ENCODE assay signal across 8 cellular contexts in the genomic region with DNA sequence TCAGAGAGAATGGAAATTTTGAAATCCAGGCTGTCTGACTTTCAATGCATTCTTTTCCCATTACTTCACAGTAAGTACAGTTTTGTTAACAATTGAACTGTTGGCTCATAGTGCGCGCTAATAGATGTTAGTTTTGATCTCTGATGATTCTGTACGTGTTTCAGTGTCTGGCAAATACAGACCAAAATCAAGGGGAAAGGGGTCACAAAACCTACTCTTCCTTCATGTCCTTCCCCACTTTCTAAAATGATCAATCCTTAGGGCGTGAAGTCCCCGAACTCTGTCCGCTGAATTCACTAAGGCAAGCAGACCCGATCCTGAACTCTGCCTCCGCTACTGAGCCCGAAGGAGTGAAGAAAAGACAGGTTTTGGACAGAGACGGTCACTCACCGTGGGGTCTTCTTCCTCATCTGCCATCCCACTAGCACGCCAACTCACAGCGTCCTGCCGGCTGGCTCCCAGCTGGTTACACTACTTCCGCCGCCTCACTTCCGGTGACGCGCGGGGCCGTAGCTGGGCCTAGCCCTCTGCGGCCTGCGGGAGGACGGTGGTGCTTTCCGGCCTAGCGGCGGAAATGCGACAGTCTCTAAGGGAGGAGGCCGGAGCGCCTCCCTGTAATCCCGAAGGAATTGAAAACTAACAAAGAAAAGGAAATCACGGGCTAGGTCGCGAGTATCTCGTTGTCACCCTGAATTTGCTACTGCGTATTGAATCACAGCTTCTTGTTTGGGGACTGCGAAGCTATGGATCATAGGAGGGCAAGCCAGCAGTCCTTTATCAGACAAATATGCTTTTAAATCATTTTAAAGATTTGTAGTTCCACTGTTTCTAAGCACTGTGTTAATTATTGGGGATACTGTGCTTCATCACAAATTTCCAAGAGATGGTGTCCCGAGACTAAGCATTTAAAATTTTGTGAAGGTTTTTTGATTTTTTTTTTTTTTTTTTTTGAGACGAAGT.
A peak's percentile ranks its signal among the peaks of the same experiment; 100 is the strongest.
DNase-seq lines count a peak whose midpoint lies in the region; ATAC-seq and TF ChIP-seq lines count a peak whose summit lies in the region.

A gene with protein sequence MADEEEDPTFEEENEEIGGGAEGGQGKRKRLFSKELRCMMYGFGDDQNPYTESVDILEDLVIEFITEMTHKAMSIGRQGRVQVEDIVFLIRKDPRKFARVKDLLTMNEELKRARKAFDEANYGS (minus strand): TSS at position 473 of the 960 bp plus-strand sequence. CDS start 56 bp downstream, at position 417.

- TF ChIP-seq CTCF in AG09319 (IDR thresholded peaks at IDR 0.05; ENCODE audit: low read depth, low read length): peak; percentile 22

- no peaks in the 10 kb centered on the region for H3K9me3 Mint-ChIP-seq in central memory CD8-positive, alpha-beta T cell

- in situ Hi-C loops in GM18951 (cut with MboI; ENCODE audit: low sequenced_read_pairs, unreplicated experiment): no loop called here

- peak; percentile 95 for TF ChIP-seq POLR2A in GM18951 (IDR thresholded peaks at IDR 0.05; ENCODE audit: extremely low read depth, insufficient read depth, insufficient read length)

- peaks cover 19% of the 10 kb centered on the region for H3K36me3 Mint-ChIP-seq in central memory CD8-positive, alpha-beta T cell (ENCODE audit: insufficient read depth)

- peak; percentile 99 for ATAC-seq in HG03196 (IDR thresholded peaks at IDR 0.05; ENCODE audit: unreplicated experiment)
- peak; percentile 98 for ATAC-seq in central memory CD8-positive, alpha-beta T cell (replicated peaks; ENCODE audit: extremely low read depth, poor library complexity, severe bottlenecking)

- no peaks in the 10 kb centered on the region for H3K27me3 Mint-ChIP-seq in central memory CD8-positive, alpha-beta T cell

- H3K27ac Mint-ChIP-seq in central memory CD8-positive, alpha-beta T cell (ENCODE audit: low read depth): peak within 1 kb of the TSS; percentile 98

- DNase-seq in AG09319 (ENCODE audit: extremely low read depth, low read depth) (peak; percentile 89), NCI-H345 (lab: John Stamatoyannopoulos, UW) (peak; percentile 98), iris pigment epithelial cell (ENCODE audit: low read depth) (peak; percentile 97)
- peak; percentile 76 for DNase-seq in activated CD4-positive, CD25-positive, alpha-beta regulatory T cell treated with anti-CD3 and anti-CD28 coated beads, Interleukin-2, amount 50 U/mL, for 16 hours (ENCODE audit: low read depth, low spot score)
- peak; percentile 70 to 72 for DNase-seq in central memory CD8-positive, alpha-beta T cell (ENCODE audit: low spot score in 2 of 2)
- DNase-seq in stimulated activated CD4-positive, alpha-beta T cell treated with anti-CD3 and anti-CD28 coated beads, Interleukin-12 subunit alpha, Interleukin-12 subunit beta, amount 100 ng/mL, for 4 hours: peak; percentile 82

- H3K4me3 Mint-ChIP-seq in central memory CD8-positive, alpha-beta T cell: peak within 1 kb of the TSS; percentile 95

- H3K4me1 Mint-ChIP-seq in central memory CD8-positive, alpha-beta T cell: peaks cover 29% of the 10 kb centered on the region

Comparison
In these comparisons a context has a peak if more than half of its experiments do, and no peak if none do; other contexts are left out.
1. Peak in every context shown above with its lines: DNase-seq and ATAC-seq.